10 cellular contexts compared by ENCODE assay signal in genomic region chr1:44777547-44777946, GRCh38. TPM values are rescaled to one million over a fixed set of nuclear protein-coding genes. Genes with fewer than 3 reads are reported as not detected.
DNase-seq lines count a peak whose midpoint lies in the region; ATAC-seq and TF ChIP-seq lines count a peak whose summit lies in the region.
"Had no signal": no experiment of that assay in that cellular context is flagged by ENCODE, and none has a peak within 500 bp of the region (broad histone marks: within the 10 kb centered on the region; RNA-seq: fewer than 3 reads in every experiment).

No MANE protein-coding gene starts in this region.

- no peak for ATAC-seq in activated T-cell treated with anti-CD3 and anti-CD28 coated beads, Interleukin-2, amount 50 U/mL, for 72 hours (replicated peaks in 1 of 2)
- ATAC-seq in T-helper 17 cell = no peak

- no peak for DNase-seq in activated T-cell treated with anti-CD3 and anti-CD28 coated beads, Interleukin-2, amount 50 U/mL, for 72 hours
- DNase-seq in activated T-cell treated with anti-CD3 and anti-CD28 coated beads, Interleukin-2, amount 50 U/mL, for 1 hour = no peak
- DNase-seq in T-helper 17 cell = no peak
- DNase-seq in smooth muscle cell (lab: John Stamatoyannopoulos, UW; ENCODE audit: unreplicated experiment) = no peak
- no peak for DNase-seq in NCI-H2171 (lab: John Stamatoyannopoulos, UW)
- DNase-seq in SKM-1 treated with dmso at 0.1 percent for 144 hours (lab: John Stamatoyannopoulos, UW; ENCODE audit: unreplicated experiment) = no peak
- no peak for DNase-seq in tibial artery
- DNase-seq: Right ventricle myocardium superior; stimulated activated CD4-positive, alpha-beta T cell treated with anti-CD3 and anti-CD28 coated beads, Interleukin-4, amount 100 ng/mL, for 24 hours had no signal

- H3K9me3 Mint-ChIP-seq in activated T-cell treated with anti-CD3 and anti-CD28 coated beads, Interleukin-2, amount 50 U/mL, for 72 hours = no peaks in the 10 kb centered on the region

- peak overlapping the region; percentile 97 to 99 for H3K27ac ChIP-seq in esophagus (ENCODE audit: low read depth in 2 of 2, low read length in 1 of 2)
- H3K27ac ChIP-seq in smooth muscle cell (ENCODE audit: low read depth) = peak overlapping the region; percentile 95
- H3K27ac ChIP-seq in tibial artery = no peak overlapping the region

- H3K4me3 Mint-ChIP-seq in activated T-cell treated with anti-CD3 and anti-CD28 coated beads, Interleukin-2, amount 50 U/mL, for 72 hours = peak overlapping the region; percentile 92 to 97
- peak overlapping the region; percentile 99 for H3K4me3 Mint-ChIP-seq in T-helper 17 cell

- H3K9me3 ChIP-seq in T-helper 17 cell (ENCODE audit: control insufficient read depth, low read length, poor library complexity, severe bottlenecking) (no peaks in the 10 kb centered on the region), esophagus (ENCODE audit: control insufficient read depth in 2 of 2, insufficient read depth in 1 of 2, low read depth in 1 of 2, low read length in 1 of 2) (no peaks in the 10 kb centered on the region), smooth muscle cell (replicated peaks; ENCODE audit: low read depth) (no peaks in the 10 kb centered on the region), tibial artery (no peaks in the 10 kb centered on the region)

- H3K27me3 Mint-ChIP-seq in activated T-cell treated with anti-CD3 and anti-CD28 coated beads, Interleukin-2, amount 50 U/mL, for 72 hours (ENCODE audit: low read depth) = no peaks in the 10 kb centered on the region
- no peaks in the 10 kb centered on the region for H3K27me3 Mint-ChIP-seq in T-helper 17 cell

- 63 to 69% methylated on average over 14 of the region's 14 CpGs for WGBS in esophagus, 2 donors
- 88% methylated on average over 14 of the region's 14 CpGs for WGBS in smooth muscle cell (ENCODE audit: low lambda C conversion rate)

- H3K4me1 ChIP-seq in esophagus (ENCODE audit: control insufficient read depth in 2 of 2, insufficient read depth in 2 of 2, low read length in 1 of 2) (peaks cover 6% of the 10 kb centered on the region in 2 donors), smooth muscle cell (ENCODE audit: low read depth) (peaks cover 14% of the 10 kb centered on the region), tibial artery (peaks cover 0 to 27% (median 15%) of the 10 kb centered on the region in 4 donors)

- H3K4me3 ChIP-seq in esophagus (ENCODE audit: low read depth in 1 of 2, low read length in 2 of 2) (peak overlapping the region in 1 of 2 donors; percentile 88), smooth muscle cell (peak overlapping the region; percentile 91), tibial artery (no peak overlapping the region)

- TF ChIP-seq CTCF in smooth muscle cell (IDR thresholded peaks at IDR 0.05; ENCODE audit: borderline replicate concordance, insufficient read depth, poor library complexity, severe bottlenecking) = no peak
- TF ChIP-seq CTCF in tibial artery (IDR thresholded peaks at IDR 0.05) = no peak

- H3K36me3 Mint-ChIP-seq in activated T-cell treated with anti-CD3 and anti-CD28 coated beads, Interleukin-2, amount 50 U/mL, for 72 hours (ENCODE audit: insufficient read depth in 2 of 2) = peaks cover 34 to 60% of the 10 kb centered on the region in 2 donors
- H3K36me3 Mint-ChIP-seq in T-helper 17 cell (ENCODE audit: low read depth) = peaks cover 7% of the 10 kb centered on the region

- H3F3A ChIP-seq in smooth muscle cell (ENCODE audit: low read depth) = peaks cover 22% of the 10 kb centered on the region

- H3K9ac ChIP-seq in smooth muscle cell (ENCODE audit: low read depth) = peak overlapping the region; percentile 30

- H3K4me1 Mint-ChIP-seq in activated T-cell treated with anti-CD3 and anti-CD28 coated beads, Interleukin-2, amount 50 U/mL, for 72 hours (ENCODE audit: low read depth) = peaks cover 50% of the 10 kb centered on the region
- H3K4me1 Mint-ChIP-seq in T-helper 17 cell = peaks cover 25% of the 10 kb centered on the region

- H3K27ac Mint-ChIP-seq in activated T-cell treated with anti-CD3 and anti-CD28 coated beads, Interleukin-2, amount 50 U/mL, for 72 hours = peak overlapping the region; percentile 81
- peak overlapping the region; percentile 99 for H3K27ac Mint-ChIP-seq in T-helper 17 cell

- H4K20me1 ChIP-seq in smooth muscle cell (ENCODE audit: low read depth) = peaks cover 52% of the 10 kb centered on the region

- H3K4me2 ChIP-seq in smooth muscle cell = peak overlapping the region; percentile 99

- intact Hi-C loops in tibial artery (cut with DNase I; ENCODE audit: low total_unique reads) = loop anchor here (5.0 kb wide), 1 partner anchor 45 kb away; the partner anchor contains the start of gene RNU5D-1

- H2AFZ ChIP-seq in smooth muscle cell (ENCODE audit: low read depth) = no peak overlapping the region

- H3K36me3 ChIP-seq in esophagus (ENCODE audit: control insufficient read depth in 2 of 2, insufficient read depth in 2 of 2, low read length in 1 of 2) = peaks cover 8 to 25% of the 10 kb centered on the region in 2 donors
- H3K36me3 ChIP-seq in smooth muscle cell (ENCODE audit: low read depth) = no peaks in the 10 kb centered on the region
- H3K36me3 ChIP-seq in tibial artery = peaks cover 16 to 54% (median 49%) of the 10 kb centered on the region in 3 donors

- H3K79me2 ChIP-seq in smooth muscle cell (ENCODE audit: low read depth) = peaks cover 32% of the 10 kb centered on the region

- H3K27me3 ChIP-seq in esophagus (ENCODE audit: control insufficient read depth in 1 of 2, insufficient read depth in 2 of 2, low read length in 2 of 2) (no peaks in the 10 kb centered on the region), smooth muscle cell (ENCODE audit: low read depth) (no peaks in the 10 kb centered on the region), tibial artery (no peaks in the 10 kb centered on the region)

RNA-seq across cellular contexts. Expression of gene RPS8, which starts 2.2 kb away (rescaled TPM):
- total RNA-seq in activated T-cell treated with anti-CD3 and anti-CD28 coated beads, Interleukin-2, amount 50 U/mL, for 72 hours = 1,000 to 10,000 TPM; 2,862 to 3,010 TPM
- total RNA-seq in T-helper 17 cell (1,000 to 10,000 TPM; 2,841 to 3,014 TPM), smooth muscle cell (2,002 and 2,330 TPM in 2 replicates)
- polyA plus RNA-seq in esophagus (1,000 to 10,000 TPM; 2,523 to 3,063 TPM), smooth muscle cell (478 and 530 TPM in 2 replicates)

RNA-seq across cellular contexts. Expression of gene BEST4, which starts 10.4 kb away (rescaled TPM):
- 1 to 10 TPM; 2.5 to 2.6 TPM for total RNA-seq in activated T-cell treated with anti-CD3 and anti-CD28 coated beads, Interleukin-2, amount 50 U/mL, for 72 hours
- 1 to 10 TPM; 1.1 to 1.4 TPM for total RNA-seq in T-helper 17 cell
- under 1 TPM; 0.11 to 0.26 TPM for polyA plus RNA-seq in esophagus
- total RNA-seq in smooth muscle cell = 0.54 TPM in 1 of 2 replicates, not detected in the other
- polyA plus RNA-seq in smooth muscle cell = 0.78 and 0.89 TPM in 2 replicates
- total RNA-seq: Right ventricle myocardium superior had no signal

RNA-seq across cellular contexts. Expression of gene PLK3, which starts 22.6 kb away (rescaled TPM):
- 10 to 100 TPM; 53.4 to 60.7 TPM for total RNA-seq in activated T-cell treated with anti-CD3 and anti-CD28 coated beads, Interleukin-2, amount 50 U/mL, for 72 hours
- total RNA-seq in T-helper 17 cell = 100 to 1,000 TPM; 389 to 523 TPM
- 10 to 100 TPM; 23.1 to 58.1 TPM for polyA plus RNA-seq in esophagus
- 26.2 and 42.0 TPM in 2 replicates for total RNA-seq in smooth muscle cell
- 39.7 and 71.6 TPM in 2 replicates for polyA plus RNA-seq in smooth muscle cell

RNA-seq across cellular contexts. Expression of gene DYNLT4, which starts 29.6 kb away (rescaled TPM):
- total RNA-seq in activated T-cell treated with anti-CD3 and anti-CD28 coated beads, Interleukin-2, amount 50 U/mL, for 72 hours = 1 to 10 TPM in 1 of 2 donors, not detected in 1; 1.5 TPM
- total RNA-seq in T-helper 17 cell = 1 to 10 TPM; 5.5 to 6.2 TPM
- polyA plus RNA-seq in esophagus = under 1 TPM; 0.14 to 0.26 TPM
- 1.1 and 2.0 TPM in 2 replicates for total RNA-seq in smooth muscle cell
- 1.6 and 5.8 TPM in 2 replicates for polyA plus RNA-seq in smooth muscle cell

RNA-seq across cellular contexts. Expression of gene BTBD19, which starts 30.8 kb away (rescaled TPM):
- 10 to 100 TPM in 1 of 2 donors, 1 to 10 TPM in 1; 9.4 to 16.8 TPM for total RNA-seq in activated T-cell treated with anti-CD3 and anti-CD28 coated beads, Interleukin-2, amount 50 U/mL, for 72 hours
- total RNA-seq in T-helper 17 cell (10 to 100 TPM; 43.1 to 56.6 TPM), smooth muscle cell (9.5 and 11.9 TPM in 2 replicates)
- polyA plus RNA-seq in esophagus (1 to 10 TPM; 1.3 to 8.0 TPM), smooth muscle cell (11.0 and 27.4 TPM in 2 replicates)

Comparison
In these comparisons a context has a peak if more than half of its experiments do, and no peak if none do; other contexts are left out.
1. H3K27ac ChIP-seq: peak in esophagus (2 of 2) and smooth muscle cell (single experiment); none in tibial artery (0 of 2).